9 cellular contexts compared by ENCODE assay signal in the genomic region with DNA sequence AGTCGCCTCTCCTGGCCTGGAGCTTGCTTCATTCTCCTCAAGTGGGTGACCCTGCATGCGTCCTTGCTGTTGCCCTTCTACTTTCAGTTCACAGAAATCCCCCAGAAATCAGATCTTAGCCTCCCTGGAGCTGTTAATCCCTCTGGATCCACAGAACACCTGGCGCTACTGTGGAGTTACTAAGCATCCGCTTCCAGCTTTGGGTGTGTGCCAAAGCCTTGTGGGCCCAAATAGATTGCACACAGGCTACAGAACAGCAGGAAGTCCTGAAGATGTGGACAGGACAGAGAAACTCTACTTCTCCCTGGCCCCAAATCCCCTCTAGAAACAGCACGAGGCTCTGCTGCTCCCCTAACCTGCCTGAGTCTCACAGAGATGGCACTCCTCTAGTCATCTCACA. TPM values are rescaled to one million over a fixed set of nuclear protein-coding genes. Genes with fewer than 3 reads are reported as not detected.
DNase-seq lines count a peak whose midpoint lies in the region; ATAC-seq and TF ChIP-seq lines count a peak whose summit lies in the region.
"Had no signal": no experiment of that assay in that cellular context is flagged by ENCODE, and none has a peak within 500 bp of the region (broad histone marks: within the 10 kb centered on the region; RNA-seq: fewer than 3 reads in every experiment).

No MANE protein-coding gene starts in this region.

- H3K4me3 ChIP-seq in ascending aorta (no peak overlapping the region), upper lobe of left lung (no peak overlapping the region)
- H3K4me3 ChIP-seq: PC-9 had no signal

- intact Hi-C loops in ascending aorta (cut with DNase I) = no loop called here

- H3K9me3 ChIP-seq in ascending aorta (no peaks in the 10 kb centered on the region), upper lobe of left lung (no peaks in the 10 kb centered on the region)

- TF ChIP-seq CTCF in ascending aorta (IDR thresholded peaks at IDR 0.05) (no peak), upper lobe of left lung (IDR thresholded peaks at IDR 0.05) (peak in 3 of 6 experiments; percentile 6 to 34 (median 17))

- no peaks in the 10 kb centered on the region for H3K27me3 ChIP-seq in ascending aorta
- no peaks in the 10 kb centered on the region for H3K27me3 ChIP-seq in upper lobe of left lung

- DNase-seq in NCI-H1105 treated with DMSO at 0.1 percent for 48 hours (lab: John Stamatoyannopoulos, UW) (peak; percentile 81), ascending aorta (ENCODE audit: low spot score in 2 of 2) (no peak), inferior parietal cortex (ENCODE audit: extremely low spot score) (peak; percentile 21), upper lobe of left lung (peak in 1 of 2 donors; percentile 75)
- no peak for DNase-seq in activated CD8-positive, alpha-beta memory T cell treated with anti-CD3 and anti-CD28 coated beads, Interleukin-2, amount 50 U/mL, for 4 hours
- DNase-seq: hippocampal formation, PC-9 had no signal

- H3K4me1 ChIP-seq in ascending aorta = peaks cover 8 to 22% of the 10 kb centered on the region in 2 donors
- H3K4me1 ChIP-seq in upper lobe of left lung = peaks cover 17 to 37% (median 29%) of the 10 kb centered on the region in 4 donors

- H3K27ac ChIP-seq in ascending aorta = peak overlapping the region; percentile 31 to 96
- H3K27ac ChIP-seq in upper lobe of left lung = peak overlapping the region in 3 of 4 donors; percentile 44 to 58 (median 52)
- H3K27ac ChIP-seq: PC-9 had no signal

- no peak for TF ChIP-seq POLR2A in upper lobe of left lung (IDR thresholded peaks at IDR 0.05)

- TF ChIP-seq EP300 in upper lobe of left lung (IDR thresholded peaks at IDR 0.05) = no peak

- H3K36me3 ChIP-seq in ascending aorta = peaks cover 80 to 93% of the 10 kb centered on the region in 2 donors
- peaks cover 0 to 10% (median 0%) of the 10 kb centered on the region in 4 donors for H3K36me3 ChIP-seq in upper lobe of left lung

- 35 to 57% methylated on average over 5 of the region's 5 CpGs for WGBS in upper lobe of left lung, 2 donors

- ATAC-seq in upper lobe of left lung (ENCODE audit: low FRiP score in 2 of 2) (peak; percentile 11 to 32), GM21786 (IDR thresholded peaks at IDR 0.05; ENCODE audit: unreplicated experiment) (no peak), HG03039 (IDR thresholded peaks at IDR 0.05; ENCODE audit: unreplicated experiment) (no peak)

RNA-seq across cellular contexts. Expression of gene PDLIM1, which starts 36.6 kb away (rescaled TPM):
- 191 TPM for total RNA-seq in ascending aorta
- 100 to 1,000 TPM in 5 of 6 donors, 10 to 100 TPM in 1; 78.6 to 239 (median 178) TPM for total RNA-seq in upper lobe of left lung

Comparison
In these comparisons a context has a peak if more than half of its experiments do, and no peak if none do; other contexts are left out.
1. DNase-seq: peak in NCI-H1105 treated with DMSO at 0.1 percent for 48 hours (single experiment) and inferior parietal cortex (single experiment); none in ascending aorta (0 of 2) and activated CD8-positive, alpha-beta memory T cell treated with anti-CD3 and anti-CD28 coated beads, Interleukin-2, amount 50 U/mL, for 4 hours (single experiment).
2. ATAC-seq: peak in upper lobe of left lung (2 of 2); none in GM21786 (single experiment) and HG03039 (single experiment).